In genomic region chr10:70599319-70599718, GRCh38 we compare ENCODE assay signal across 14 cellular contexts. TPM values are rescaled to one million over a fixed set of nuclear protein-coding genes. Genes with fewer than 3 reads are reported as not detected.
"Had no signal": no experiment of that assay in that cellular context is flagged by ENCODE, and none has a peak within 500 bp of the region (broad histone marks: within the 10 kb centered on the region; RNA-seq: fewer than 3 reads in every experiment).

No MANE protein-coding gene starts in this region.

- H3K36me3 Mint-ChIP-seq: brain; naive B cell; stimulated activated memory B cell treated with anti-CD40 and anti-IgM and Interleukin-4, amounts not matched to agents 10 μg/mL and 1 μg/mL and 100 μg/mL, for 72 hours had no signal

- ATAC-seq: stimulated activated memory B cell treated with anti-CD40 and anti-IgM and Interleukin-4, amounts not matched to agents 10 μg/mL and 1 μg/mL and 100 μg/mL, for 72 hours had no signal

- H2AFZ ChIP-seq: hepatocyte had no signal

- H3K9me3 Mint-ChIP-seq: brain; naive B cell; stimulated activated memory B cell treated with anti-CD40 and anti-IgM and Interleukin-4, amounts not matched to agents 10 μg/mL and 1 μg/mL and 100 μg/mL, for 72 hours had no signal

- H3K4me1 ChIP-seq: vagina had no signal

- H3K27me3 ChIP-seq: esophagus muscularis mucosa, hepatocyte, left lung, tibial nerve, vagina had no signal

- DNase-seq: activated naive CD4-positive, alpha-beta T cell treated with Interleukin-2 at 50 U/mL for 16 hours; central memory CD4-positive, alpha-beta T cell; kidney; mammary epithelial cell; naive B cell; occipital lobe had no signal

- H3K36me3 ChIP-seq: esophagus muscularis mucosa, left lung, tibial nerve, vagina had no signal

- H3K4me3 Mint-ChIP-seq: brain; naive B cell; stimulated activated memory B cell treated with anti-CD40 and anti-IgM and Interleukin-4, amounts not matched to agents 10 μg/mL and 1 μg/mL and 100 μg/mL, for 72 hours had no signal

- H3K79me2 ChIP-seq: hepatocyte had no signal

- H3K9me3 ChIP-seq: esophagus muscularis mucosa, left lung, tibial nerve, vagina had no signal

- H3K27ac Mint-ChIP-seq: brain; stimulated activated memory B cell treated with anti-CD40 and anti-IgM and Interleukin-4, amounts not matched to agents 10 μg/mL and 1 μg/mL and 100 μg/mL, for 72 hours had no signal

- H3K4me2 ChIP-seq: hepatocyte had no signal

- H3K4me3 ChIP-seq: coronary artery, esophagus muscularis mucosa, hepatocyte, tibial nerve, vagina had no signal

- H3K27ac ChIP-seq: coronary artery, esophagus muscularis mucosa, hepatocyte, left lung, tibial nerve, vagina had no signal

RNA-seq across cellular contexts. Expression of gene PRF1, which starts 3.2 kb away (rescaled TPM):
- total RNA-seq: hepatocyte, mammary epithelial cell, occipital lobe had no signal
- polyA plus RNA-seq: hepatocyte had no signal
